Comparison of ENCODE assay signal across 7 cellular contexts in genomic region chr5:141814064-141814982, GRCh38.
DNase-seq lines count a peak whose midpoint lies in the region; ATAC-seq and TF ChIP-seq lines count a peak whose summit lies in the region.

No MANE protein-coding gene starts in this region.

- peaks cover 48% of the 10 kb centered on the region for H3K4me1 Mint-ChIP-seq in endodermal cell
- peaks cover 0 to 5% of the 10 kb centered on the region in 2 donors for H3K4me1 Mint-ChIP-seq in natural killer cell treated with Interleukin-12 subunit alpha and Interleukin-12 subunit beta and Interleukin-15 and Interleukin-18, amount 100 ng/mL, for 72 hours (ENCODE audit: low read depth in 2 of 2)

- H3F3A ChIP-seq in Loucy (ENCODE audit: low read depth), result no peaks in the 10 kb centered on the region

- WGBS in endodermal cell (ENCODE audit: insufficient coverage in 1 of 2, insufficient read length in 1 of 2), 2 experiments, result 52 to 73% methylated on average over 2 to 9 of the region's 9 CpGs

- no peaks in the 10 kb centered on the region for H3K9me3 Mint-ChIP-seq in endodermal cell
- H3K9me3 Mint-ChIP-seq in natural killer cell treated with Interleukin-12 subunit alpha and Interleukin-12 subunit beta and Interleukin-15 and Interleukin-18, amount 100 ng/mL, for 72 hours, result no peaks in the 10 kb centered on the region

- H3K9me2 ChIP-seq in Loucy (replicated peaks; ENCODE audit: low read depth, low read length), result no peaks in the 10 kb centered on the region

- no peak overlapping the region for H3K4me2 ChIP-seq in Loucy (ENCODE audit: low read depth, low read length, poor library complexity, severe bottlenecking)

- peak; percentile 17 for DNase-seq in activated CD4-positive, alpha-beta T cell treated with anti-CD3 and anti-CD28 coated beads, Interleukin-2, amount 50 U/mL, for 1 hour
- DNase-seq in endodermal cell (peak; percentile 98), mesenteric fat pad (ENCODE audit: low spot score) (no peak)
- peak; percentile 67 for DNase-seq in natural killer cell treated with Interleukin-12 subunit alpha and Interleukin-12 subunit beta and Interleukin-15 and Interleukin-18, amount 100 ng/mL, for 72 hours (ENCODE audit: low spot score)

- H3K9ac ChIP-seq in Loucy (ENCODE audit: low read depth, low read length, poor library complexity, severe bottlenecking), result no peak overlapping the region
- no peak overlapping the region for H3K9ac ChIP-seq in endodermal cell (ENCODE audit: extremely low read depth, low read length, poor library complexity, severe bottlenecking)

- H3K4me3 ChIP-seq in Loucy (ENCODE audit: low read length, poor library complexity, severe bottlenecking) (no peak overlapping the region), endodermal cell (ENCODE audit: low read length) (no peak overlapping the region)

- peak; percentile 65 to 73 for ATAC-seq in natural killer cell treated with Interleukin-12 subunit alpha and Interleukin-12 subunit beta and Interleukin-15 and Interleukin-18, amount 100 ng/mL, for 72 hours
- ATAC-seq in HG02870 (IDR thresholded peaks at IDR 0.05; ENCODE audit: unreplicated experiment), result no peak

- H3K79me2 ChIP-seq in Loucy (ENCODE audit: insufficient read depth, low read length), result no peaks in the 10 kb centered on the region

- no peak overlapping the region for H3K4me3 Mint-ChIP-seq in endodermal cell
- H3K4me3 Mint-ChIP-seq in natural killer cell treated with Interleukin-12 subunit alpha and Interleukin-12 subunit beta and Interleukin-15 and Interleukin-18, amount 100 ng/mL, for 72 hours, result no peak overlapping the region

- H3K36me3 Mint-ChIP-seq in endodermal cell (ENCODE audit: low read depth), result no peaks in the 10 kb centered on the region
- no peaks in the 10 kb centered on the region for H3K36me3 Mint-ChIP-seq in natural killer cell treated with Interleukin-12 subunit alpha and Interleukin-12 subunit beta and Interleukin-15 and Interleukin-18, amount 100 ng/mL, for 72 hours

- no peaks in the 10 kb centered on the region for H3K36me3 ChIP-seq in Loucy (ENCODE audit: insufficient read depth, low read length)
- H3K36me3 ChIP-seq in endodermal cell (ENCODE audit: control insufficient read depth, insufficient read depth, low read length), result no peaks in the 10 kb centered on the region

- TF ChIP-seq CTCF in GM12872 (IDR thresholded peaks at IDR 0.05; ENCODE audit: insufficient read depth, low read depth, low read length) (peak; percentile 83), Loucy (conservative IDR thresholded peaks at IDR 0.05; ENCODE audit: low read length) (peak; percentile 88), endodermal cell (conservative IDR thresholded peaks at IDR 0.05) (peak; percentile 91)

- peaks cover 20% of the 10 kb centered on the region for H3K27me3 Mint-ChIP-seq in endodermal cell (ENCODE audit: insufficient read depth)
- peaks cover 23 to 26% of the 10 kb centered on the region in 2 donors for H3K27me3 Mint-ChIP-seq in natural killer cell treated with Interleukin-12 subunit alpha and Interleukin-12 subunit beta and Interleukin-15 and Interleukin-18, amount 100 ng/mL, for 72 hours

- H2AFZ ChIP-seq in Loucy (ENCODE audit: low read length), result no peak overlapping the region

- H3K9me3 ChIP-seq in Loucy (ENCODE audit: insufficient read depth, low read depth, low read length) (no peaks in the 10 kb centered on the region), endodermal cell (ENCODE audit: control insufficient read depth, low read length) (no peaks in the 10 kb centered on the region)

- H4K20me1 ChIP-seq in Loucy (ENCODE audit: insufficient read depth, low read length, poor library complexity, severe bottlenecking), result no peaks in the 10 kb centered on the region

- no peaks in the 10 kb centered on the region for H3K27me3 ChIP-seq in Loucy (ENCODE audit: insufficient read depth, low read length, poor library complexity, severe bottlenecking)
- H3K27me3 ChIP-seq in endodermal cell (ENCODE audit: control insufficient read depth, insufficient read depth, low read length, poor library complexity, severe bottlenecking), result no peaks in the 10 kb centered on the region

- H3K27ac Mint-ChIP-seq in endodermal cell, result no peak overlapping the region
- no peak overlapping the region for H3K27ac Mint-ChIP-seq in natural killer cell treated with Interleukin-12 subunit alpha and Interleukin-12 subunit beta and Interleukin-15 and Interleukin-18, amount 100 ng/mL, for 72 hours

- H3K4me1 ChIP-seq in Loucy (ENCODE audit: insufficient read depth, low read length, poor library complexity, severe bottlenecking) (peaks cover 9% of the 10 kb centered on the region), endodermal cell (ENCODE audit: control insufficient read depth, insufficient read depth, low read length) (no peaks in the 10 kb centered on the region)

- no peak overlapping the region for H3K27ac ChIP-seq in endodermal cell (ENCODE audit: low read depth, low read length)
